Comparison of ENCODE assay signal across 15 cellular contexts in genomic region chr6:27492776-27493175, GRCh38. TPM values are rescaled to one million over a fixed set of nuclear protein-coding genes. Genes with fewer than 3 reads are reported as not detected.
DNase-seq lines count a peak whose midpoint lies in the region; ATAC-seq lines count a peak whose summit lies in the region.
"Had no signal": no experiment of that assay in that cellular context is flagged by ENCODE, and none has a peak within 500 bp of the region (broad histone marks: within the 10 kb centered on the region; RNA-seq: fewer than 3 reads in every experiment).

No MANE protein-coding gene starts in this region.

- in situ Hi-C loops in G401 (cut with HindIII; ENCODE audit: low sequenced_read_pairs), result no loop called here

- H3K27me3 Mint-ChIP-seq in T-cell, result peaks cover 38 to 43% of the 10 kb centered on the region in 2 donors
- H3K27me3 Mint-ChIP-seq in effector memory CD8-positive, alpha-beta T cell, result peaks cover 43 to 46% of the 10 kb centered on the region in 2 donors

- H3K27ac Mint-ChIP-seq in T-cell, result no peak overlapping the region
- no peak overlapping the region for H3K27ac Mint-ChIP-seq in effector memory CD8-positive, alpha-beta T cell
- H3K27ac Mint-ChIP-seq: CD14-positive monocyte; CD8-positive, alpha-beta T cell had no signal

- DNase-seq in Ammon's horn (ENCODE audit: low spot score) (peak; percentile 18), G401 (ENCODE audit: low spot score) (peak; percentile 29), globus pallidus (ENCODE audit: low spot score) (peak; percentile 54), pons (ENCODE audit: low spot score) (peak; percentile 49), T-cell (no peak)
- DNase-seq in effector memory CD8-positive, alpha-beta T cell, result no peak
- DNase-seq: CD8-positive, alpha-beta T cell; COR-L47; DMS53; GM23248; IMR-90 had no signal

- POLR2A ChIA-PET in T-cell (lab: Charles Lee), result no interaction called here

- peaks cover 2% of the 10 kb centered on the region for H3K36me3 Mint-ChIP-seq in T-cell
- H3K36me3 Mint-ChIP-seq in effector memory CD8-positive, alpha-beta T cell (ENCODE audit: insufficient read depth), result peaks cover 14% of the 10 kb centered on the region
- H3K36me3 Mint-ChIP-seq: CD8-positive, alpha-beta T cell had no signal

- H3K4me3 Mint-ChIP-seq in T-cell, result no peak overlapping the region
- H3K4me3 Mint-ChIP-seq in effector memory CD8-positive, alpha-beta T cell, result no peak overlapping the region
- H3K4me3 Mint-ChIP-seq: CD14-positive monocyte; CD8-positive, alpha-beta T cell had no signal

- ATAC-seq in T-cell (replicated peaks in 1 of 4) (no peak), GM19395 (IDR thresholded peaks at IDR 0.05; ENCODE audit: unreplicated experiment) (no peak)
- ATAC-seq in effector memory CD8-positive, alpha-beta T cell (replicated peaks), result no peak
- ATAC-seq: A549; CD8-positive, alpha-beta T cell; HCT116 had no signal

- no peaks in the 10 kb centered on the region for H3K9me3 Mint-ChIP-seq in T-cell
- H3K9me3 Mint-ChIP-seq in effector memory CD8-positive, alpha-beta T cell, result no peaks in the 10 kb centered on the region
- H3K9me3 Mint-ChIP-seq: CD8-positive, alpha-beta T cell had no signal

- CTCF ChIA-PET in T-cell (lab: Charles Lee), result interaction anchor here in 1 of 2 donors (0.6 kb wide), 1 partner anchor 89 kb away, joined by 3 read pairs; no protein-coding TSS in a partner anchor

- peaks cover 13 to 16% (median 16%) of the 10 kb centered on the region in 3 donors for H3K4me1 Mint-ChIP-seq in T-cell
- peaks cover 9 to 17% of the 10 kb centered on the region in 2 donors for H3K4me1 Mint-ChIP-seq in effector memory CD8-positive, alpha-beta T cell (ENCODE audit: low read depth in 2 of 2)

RNA-seq across cellular contexts. Expression of gene ZNF184, which starts 19.9 kb away (rescaled TPM):
- 14.1 and 23.9 TPM in 2 replicates for total RNA-seq in G401 (2014; rRNA removed; shearing (Covaris generic))
- total RNA-seq in T-cell, result 10 to 100 TPM; 11.2 to 14.3 (median 12.5) TPM

Comparison
In these comparisons a context has a peak if more than half of its experiments do, and no peak if none do; other contexts are left out.
1. DNase-seq: peak in Ammon's horn (single experiment), G401 (single experiment), globus pallidus (single experiment) and pons (single experiment); none in T-cell (0 of 34) and effector memory CD8-positive, alpha-beta T cell (0 of 3).